22 cellular contexts compared by ENCODE assay signal in the genomic region with DNA sequence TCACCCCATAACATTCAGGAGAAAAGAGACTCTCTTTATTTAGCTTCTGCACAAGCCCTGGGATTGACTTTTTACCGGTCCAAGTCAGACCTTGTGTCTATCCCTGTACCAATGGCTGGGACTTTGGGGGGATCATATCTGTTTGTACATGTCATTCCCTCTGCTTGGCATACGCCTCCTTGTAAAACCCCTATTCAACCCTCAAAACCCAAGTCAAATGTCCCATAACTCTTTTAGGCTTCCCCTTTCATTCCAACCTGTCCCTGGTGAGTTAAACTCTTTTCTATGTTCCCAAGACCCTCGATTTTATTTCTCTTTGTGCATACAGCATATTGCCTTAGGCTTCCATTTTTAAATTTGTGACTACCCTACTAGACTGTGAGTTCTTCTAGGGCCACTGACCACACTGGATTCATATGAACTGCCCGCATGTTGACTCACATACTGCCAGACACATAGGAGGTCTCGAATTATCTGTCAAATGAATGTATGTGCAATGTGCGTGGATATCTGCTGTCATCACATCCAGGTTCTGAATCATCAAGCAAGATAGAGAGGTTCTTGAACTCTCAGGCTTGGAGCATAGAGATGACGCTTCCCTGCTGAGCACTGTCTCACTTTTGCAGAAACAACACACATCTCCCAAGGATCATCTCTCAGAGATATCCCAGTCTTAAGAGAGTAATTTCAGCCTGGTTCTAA.
DNase-seq lines count a peak whose midpoint lies in the region; FAIRE-seq and TF ChIP-seq lines count a peak whose summit lies in the region.
"Had no signal": no experiment of that assay in that cellular context is flagged by ENCODE, and none has a peak within 500 bp of the region (broad histone marks: within the 10 kb centered on the region; RNA-seq: fewer than 3 reads in every experiment).

No MANE protein-coding gene starts in this region.

- no peaks in the 10 kb centered on the region for H3K36me3 Mint-ChIP-seq in activated T-helper 1 cell treated with anti-CD3 and anti-CD28 coated beads, Interleukin-12 subunit alpha, Interleukin-12 subunit beta, Interleukin-2, Interleukin-4 antibody, amounts not matched to agents 30 ng/mL and 10 ng/mL and 1 ng/mL, durations not matched to agents 14 hours and 24 hours and 36 hours (ENCODE audit: low read depth)
- H3K36me3 Mint-ChIP-seq: memory B cell; naive thymus-derived CD8-positive, alpha-beta T cell had no signal

- H3K4me1 Mint-ChIP-seq in activated T-helper 1 cell treated with anti-CD3 and anti-CD28 coated beads, Interleukin-12 subunit alpha, Interleukin-12 subunit beta, Interleukin-2, Interleukin-4 antibody, amounts not matched to agents 30 ng/mL and 10 ng/mL and 1 ng/mL, durations not matched to agents 14 hours and 24 hours and 36 hours (ENCODE audit: low read depth): no peaks in the 10 kb centered on the region
- H3K4me1 Mint-ChIP-seq: memory B cell; naive thymus-derived CD8-positive, alpha-beta T cell had no signal

- FAIRE-seq in GM12891 (lab: Jason Lieb, UNC): no peak
- FAIRE-seq: A204.1, pancreas had no signal

- TF ChIP-seq CTCF in AG09309 (IDR thresholded peaks at IDR 0.05; ENCODE audit: control insufficient read depth, insufficient read depth, low read depth, low read length, missing control alignments) (no peak), brain microvascular endothelial cell (IDR thresholded peaks at IDR 0.05; ENCODE audit: low read depth, low read length, missing control alignments) (no peak)

- H3K27ac ChIP-seq in brain microvascular endothelial cell: no peak overlapping the region
- H3K27ac ChIP-seq: gastrocnemius medialis, HL-60, pancreas, vagina, WERI-Rb-1 had no signal

- no peaks in the 10 kb centered on the region for H3K9me3 Mint-ChIP-seq in activated T-helper 1 cell treated with anti-CD3 and anti-CD28 coated beads, Interleukin-12 subunit alpha, Interleukin-12 subunit beta, Interleukin-2, Interleukin-4 antibody, amounts not matched to agents 30 ng/mL and 10 ng/mL and 1 ng/mL, durations not matched to agents 14 hours and 24 hours and 36 hours

- H3K4me3 Mint-ChIP-seq in activated T-helper 1 cell treated with anti-CD3 and anti-CD28 coated beads, Interleukin-12 subunit alpha, Interleukin-12 subunit beta, Interleukin-2, Interleukin-4 antibody, amounts not matched to agents 30 ng/mL and 10 ng/mL and 1 ng/mL, durations not matched to agents 14 hours and 24 hours and 36 hours: no peak overlapping the region
- H3K4me3 Mint-ChIP-seq: memory B cell; naive thymus-derived CD8-positive, alpha-beta T cell had no signal

- in situ Hi-C loops in brain microvascular endothelial cell (cut with HindIII; ENCODE audit: low pct_ligation_motif_present, low sequenced_read_pairs): no loop called here

- H3K27me3 Mint-ChIP-seq in activated T-helper 1 cell treated with anti-CD3 and anti-CD28 coated beads, Interleukin-12 subunit alpha, Interleukin-12 subunit beta, Interleukin-2, Interleukin-4 antibody, amounts not matched to agents 30 ng/mL and 10 ng/mL and 1 ng/mL, durations not matched to agents 14 hours and 24 hours and 36 hours (ENCODE audit: insufficient read depth): no peaks in the 10 kb centered on the region
- H3K27me3 Mint-ChIP-seq: memory B cell had no signal

- no peak overlapping the region for H3K27ac Mint-ChIP-seq in activated T-helper 1 cell treated with anti-CD3 and anti-CD28 coated beads, Interleukin-12 subunit alpha, Interleukin-12 subunit beta, Interleukin-2, Interleukin-4 antibody, amounts not matched to agents 30 ng/mL and 10 ng/mL and 1 ng/mL, durations not matched to agents 14 hours and 24 hours and 36 hours
- H3K27ac Mint-ChIP-seq: memory B cell; naive thymus-derived CD8-positive, alpha-beta T cell had no signal

- H3K4me3 ChIP-seq in AG09309 (ENCODE audit: control insufficient read depth, low read depth, low read length) (no peak overlapping the region), brain microvascular endothelial cell (ENCODE audit: low read depth, low read length) (no peak overlapping the region)
- H3K4me3 ChIP-seq: gastrocnemius medialis, pancreas, vagina had no signal

- no peaks in the 10 kb centered on the region for H3K27me3 ChIP-seq in brain microvascular endothelial cell (replicated peaks)
- H3K27me3 ChIP-seq: gastrocnemius medialis, vagina had no signal

- intact Hi-C loops in activated T-helper 1 cell treated with anti-CD3 and anti-CD28 coated beads, Interleukin-12 subunit alpha, Interleukin-12 subunit beta, Interleukin-2, Interleukin-4 antibody, amounts not matched to agents 30 ng/mL and 10 ng/mL and 1 ng/mL, durations not matched to agents 14 hours and 24 hours and 36 hours (cut with micrococcal nuclease): no loop called here

- no peaks in the 10 kb centered on the region for H3K36me3 ChIP-seq in brain microvascular endothelial cell (replicated peaks)
- H3K36me3 ChIP-seq: gastrocnemius medialis, pancreas, vagina, WERI-Rb-1 had no signal

- DNase-seq in AG09309 (ENCODE audit: low read depth): peak; percentile 37
- DNase-seq in HS-5 (ENCODE audit: low read depth): peak; percentile 51
- peak; percentile 85 for DNase-seq in brain microvascular endothelial cell
- peak; percentile 64 for DNase-seq in iris pigment epithelial cell (ENCODE audit: low read depth)
- no peak for DNase-seq in COR-L47 (lab: John Stamatoyannopoulos, UW)
- no peak for DNase-seq in GM12891 (ENCODE audit: insufficient read length, low spot score)
- no peak for DNase-seq in activated T-helper 1 cell treated with anti-CD3 and anti-CD28 coated beads, Interleukin-12 subunit alpha, Interleukin-12 subunit beta, Interleukin-2, Interleukin-4 antibody, amounts not matched to agents 30 ng/mL and 10 ng/mL and 1 ng/mL, durations not matched to agents 14 hours and 24 hours and 36 hours (ENCODE audit: low spot score)
- DNase-seq in NOMO-1 (lab: John Stamatoyannopoulos, UW; ENCODE audit: unreplicated experiment in 2 of 2): no peak
- DNase-seq: activated CD8-positive, alpha-beta memory T cell treated with anti-CD3 and anti-CD28 coated beads, Interleukin-2, amount 50 U/mL, for 4 hours; activated effector memory CD4-positive, alpha-beta T cell treated with Interleukin-2 at 50 U/mL for 16 hours; cortex of kidney; gastrocnemius medialis; naive thymus-derived CD8-positive, alpha-beta T cell; NCI-H1694; NCI-H2171 treated with DMSO at 0.1 percent for 48 hours; pancreas; T-helper 2 cell; WERI-Rb-1 had no signal

- TF ChIP-seq POLR2A in GM12891 (IDR thresholded peaks at IDR 0.05; ENCODE audit: low read depth, low read length): no peak

TF ChIP-seq in GM12891, 5 proteins besides CTCF, POLR2A, EP300 and RAD21:
- TF ChIP-seq POU2F2 (IDR thresholded peaks at IDR 0.05; ENCODE audit: low read depth, low read length) (no peak), TAF1 (IDR thresholded peaks at IDR 0.05; ENCODE audit: low read depth, low read length) (no peak), PAX5 (IDR thresholded peaks at IDR 0.05; ENCODE audit: insufficient read depth, low read length, severe bottlenecking) (no peak), POLR2AphosphoS5 (IDR thresholded peaks at IDR 0.05; ENCODE audit: low read depth, low read length) (no peak), SPI1 (IDR thresholded peaks at IDR 0.05; ENCODE audit: low read depth, low read length) (no peak)
TF ChIP-seq in GM12891: peak in this region for 0.

Comparison
In these comparisons a context has a peak if more than half of its experiments do, and no peak if none do; other contexts are left out.
1. DNase-seq: peak in AG09309 (single experiment), HS-5 (single experiment), brain microvascular endothelial cell (single experiment) and iris pigment epithelial cell (single experiment); none in COR-L47 (single experiment), GM12891 (single experiment), activated T-helper 1 cell treated with anti-CD3 and anti-CD28 coated beads, Interleukin-12 subunit alpha, Interleukin-12 subunit beta, Interleukin-2, Interleukin-4 antibody, amounts not matched to agents 30 ng/mL and 10 ng/mL and 1 ng/mL, durations not matched to agents 14 hours and 24 hours and 36 hours (single experiment) and NOMO-1 (0 of 2).